Comparison of ENCODE assay signal across 8 cellular contexts in genomic region chr18:77114564-77115391, GRCh38. TPM values are rescaled to one million over a fixed set of nuclear protein-coding genes. Genes with fewer than 3 reads are reported as not detected.
A peak's percentile ranks its signal among the peaks of the same experiment; 100 is the strongest.
DNase-seq lines count a peak whose midpoint lies in the region; ATAC-seq, FAIRE-seq and TF ChIP-seq lines count a peak whose summit lies in the region.

No MANE protein-coding gene starts in this region.

- no TSS peak for BruUV-seq in endothelial cell of umbilical vein (replicated peaks; lab: Mats Ljungman, UMichigan)

- H3K27me3 Mint-ChIP-seq in T-cell (no peaks in the 10 kb centered on the region), naive B cell (no peaks in the 10 kb centered on the region)

- H3K9ac ChIP-seq in endothelial cell of umbilical vein (replicated peaks; ENCODE audit: extremely low read depth, insufficient read depth, low read length) = no peak overlapping the region

- CTCF ChIA-PET in T-cell (lab: Charles Lee) (interaction anchor here in 1 of 2 donors (0.7 to 2.3 kb wide), 3 partner anchors 9 to 22 kb away, joined by 3 to 8 read pairs (median 6); no protein-coding TSS in a partner anchor), endothelial cell of umbilical vein (lab: Charles Lee) (interaction anchor here (0.8 to 2.2 kb wide), 8 partner anchors 11 to 114 kb away, joined by 3 to 13 read pairs (median 4); no protein-coding TSS in a partner anchor)

- H2AFZ ChIP-seq in endothelial cell of umbilical vein (ENCODE audit: low read depth, low read length) = peak overlapping the region; percentile 42

- dilution Hi-C loops in endothelial cell of umbilical vein (cut with MboI; ENCODE audit: extremely low pct_ligation_motif_present, low sequenced_read_pairs) = no loop called here

- H3K27ac ChIP-seq in endothelial cell of umbilical vein (ENCODE audit: insufficient read depth, low read depth, low read length) = peak overlapping the region; percentile 18

- no peaks in the 10 kb centered on the region for H3K36me3 ChIP-seq in endothelial cell of umbilical vein (ENCODE audit: control insufficient read depth in 2 of 2, extremely low read depth in 1 of 2, insufficient read depth in 2 of 2, low read length in 2 of 2)

- peak; percentile 94 for ATAC-seq in HG03139 (IDR thresholded peaks at IDR 0.05; ENCODE audit: unreplicated experiment)
- peak; percentile 32 to 55 (median 46) for ATAC-seq in T-cell (replicated peaks in 1 of 4)
- no peak for ATAC-seq in naive B cell (ENCODE audit: low read depth in 2 of 2)

- no peak for TF ChIP-seq POLR2A in endothelial cell of umbilical vein (IDR thresholded peaks at IDR 0.05; ENCODE audit: low read depth, low read length)

- TF ChIP-seq CTCF in endothelial cell of umbilical vein (IDR thresholded peaks at IDR 0.05; ENCODE audit: extremely low read depth in 1 of 2, insufficient read depth in 1 of 2, low read depth in 1 of 2, low read length in 2 of 2) = no peak

- intact Hi-C loops in endothelial cell of umbilical vein (cut with micrococcal nuclease) = loop anchor here (1.0 kb wide), 1 partner anchor 13 kb away; no protein-coding TSS in a partner anchor

- H3K4me2 ChIP-seq in endothelial cell of umbilical vein (ENCODE audit: insufficient read depth, low read length) = no peak overlapping the region

- H4K20me1 ChIP-seq in endothelial cell of umbilical vein (replicated peaks; ENCODE audit: control insufficient read depth, extremely low read depth, insufficient read depth, low read length) = no peaks in the 10 kb centered on the region

- H3K36me3 Mint-ChIP-seq in T-cell (peaks cover 36% of the 10 kb centered on the region), naive B cell (peaks cover 4 to 9% of the 10 kb centered on the region in 2 donors)

- FAIRE-seq in endothelial cell of umbilical vein (lab: Jason Lieb, UNC) = peak; percentile 83

- H3K4me3 Mint-ChIP-seq in T-cell (peak overlapping the region in 2 of 3 donors; percentile 9 to 54), naive B cell (peak overlapping the region in 2 of 8 donors; percentile 15 to 33)

- H3K4me3 ChIP-seq in endothelial cell of umbilical vein (replicated peaks in 1 of 3; ENCODE audit: insufficient read depth in 1 of 3, low read depth in 1 of 3, low read length in 3 of 3) = no peak overlapping the region

- peaks cover 17% of the 10 kb centered on the region for H3K4me1 ChIP-seq in endothelial cell of umbilical vein (ENCODE audit: control insufficient read depth, extremely low read depth, insufficient read depth, low read length)

- peaks cover 86 to 92% (median 91%) of the 10 kb centered on the region in 3 donors for H3K4me1 Mint-ChIP-seq in T-cell
- peaks cover 54 to 67% (median 66%) of the 10 kb centered on the region in 3 donors for H3K4me1 Mint-ChIP-seq in naive B cell

- POLR2A ChIA-PET in T-cell (lab: Charles Lee) (interaction anchor here (0.6 to 1.3 kb wide), 3 partner anchors 9 to 130 kb away, joined by 3 to 4 read pairs (median 4); no protein-coding TSS in a partner anchor), endothelial cell of umbilical vein (lab: Charles Lee) (no interaction called here)

- H3K79me2 ChIP-seq in endothelial cell of umbilical vein (ENCODE audit: control insufficient read depth, insufficient read depth, low read length) = no peaks in the 10 kb centered on the region

- no peaks in the 10 kb centered on the region for H3K27me3 ChIP-seq in endothelial cell of umbilical vein (ENCODE audit: control insufficient read depth in 2 of 2, insufficient read depth in 2 of 2, low read length in 2 of 2)

- no peaks in the 10 kb centered on the region for H3K9me3 ChIP-seq in endothelial cell of umbilical vein (replicated peaks; ENCODE audit: control insufficient read depth, insufficient read depth, low read length)

- H3K9me3 Mint-ChIP-seq in T-cell = no peaks in the 10 kb centered on the region
- peaks cover 0 to 5% (median 0%) of the 10 kb centered on the region in 7 donors for H3K9me3 Mint-ChIP-seq in naive B cell

- peak overlapping the region; percentile 89 to 90 for H3K27ac Mint-ChIP-seq in T-cell
- peak overlapping the region in 4 of 6 donors; percentile 44 to 87 (median 65) for H3K27ac Mint-ChIP-seq in naive B cell

- H3K9me1 ChIP-seq in endothelial cell of umbilical vein (replicated peaks; ENCODE audit: control insufficient read depth, extremely low read depth, insufficient read depth, low read length) = no peaks in the 10 kb centered on the region

- peak; percentile 1 for DNase-seq in activated naive CD4-positive, alpha-beta T cell treated with Interleukin-2 at 50 U/mL for 16 hours
- no peak for DNase-seq in activated naive CD4-positive, alpha-beta T cell treated with anti-CD3 and anti-CD28 coated beads, Interleukin-2, amount 50 U/mL, for 16 hours
- DNase-seq in T-cell = peak in 11 of 34 experiments; percentile 19 to 62 (median 36)
- peak; percentile 82 for DNase-seq in endothelial cell of umbilical vein (ENCODE audit: low read depth, low spot score)
- DNase-seq in naive B cell = no peak
- no peak for DNase-seq in NCI-H1105 (lab: John Stamatoyannopoulos, UW)
- DNase-seq in superior temporal gyrus (ENCODE audit: extremely low spot score) = no peak

TF ChIP-seq in endothelial cell of umbilical vein, 7 proteins besides CTCF, POLR2A, EP300 and RAD21:
- TF ChIP-seq JUN (IDR thresholded peaks at IDR 0.05; ENCODE audit: borderline replicate concordance, insufficient read depth, insufficient read length, low read depth) (no peak), POLR2AphosphoS5 (IDR thresholded peaks at IDR 0.05; ENCODE audit: insufficient read depth, low read depth, low read length) (peak; percentile 59), GATA2 (IDR thresholded peaks at IDR 0.05; ENCODE audit: insufficient read depth, insufficient read length, low read depth, low read length) (peak; percentile 77), FOS (IDR thresholded peaks at IDR 0.05; ENCODE audit: borderline replicate concordance, insufficient read depth, low read length) (peak; percentile 29), MAX (IDR thresholded peaks at IDR 0.05; ENCODE audit: insufficient read depth, insufficient read length) (peak; percentile 83), MYC (IDR thresholded peaks at IDR 0.05; ENCODE audit: low read depth, low read length) (no peak), EZH2 (IDR thresholded peaks at IDR 0.05; ENCODE audit: borderline replicate concordance, low read depth, low read length, severe bottlenecking) (no peak)

RNA-seq across cellular contexts. Expression of gene MBP, which starts 17.8 kb away (rescaled TPM):
- total RNA-seq in T-cell (100 to 1,000 TPM; 114 to 185 (median 152) TPM), endothelial cell of umbilical vein (1.7 and 4.0 TPM in 2 replicates)
- polyA plus RNA-seq in endothelial cell of umbilical vein (2.0 and 2.3 TPM in 2 replicates), naive B cell (ENCODE audit: low read depth in 6 of 6) (10 to 100 TPM; 35.4 to 69.2 (median 66.6) TPM)
- 1.8 TPM in 2 replicates for polyA plus RNA-seq in endothelial cell of umbilical vein (2011; cell fraction: cytosol; rRNA removed)
- polyA plus RNA-seq in endothelial cell of umbilical vein (2011; cell fraction: nucleus; rRNA removed) = 3.1 and 3.2 TPM in 2 replicates
- 4.0 and 4.3 TPM in 2 replicates for polyA plus RNA-seq in endothelial cell of umbilical vein (2012)
- polyA minus RNA-seq in endothelial cell of umbilical vein = 2.4 and 4.9 TPM in 2 replicates
- 17.2 TPM for polyA minus RNA-seq in endothelial cell of umbilical vein (2011; cell fraction: cytosol; rRNA and poly(A)+ RNA removed)
- 5.4 and 6.6 TPM in 2 replicates for polyA minus RNA-seq in endothelial cell of umbilical vein (2011; cell fraction: nucleus; rRNA and poly(A)+ RNA removed)

Comparison
In these comparisons a context has a peak if more than half of its experiments do, and no peak if none do; other contexts are left out.
1. DNase-seq: peak in activated naive CD4-positive, alpha-beta T cell treated with Interleukin-2 at 50 U/mL for 16 hours (single experiment) and endothelial cell of umbilical vein (single experiment); none in activated naive CD4-positive, alpha-beta T cell treated with anti-CD3 and anti-CD28 coated beads, Interleukin-2, amount 50 U/mL, for 16 hours (single experiment), naive B cell (single experiment), NCI-H1105 (single experiment) and superior temporal gyrus (single experiment).
2. ATAC-seq: peak in HG03139 (single experiment) and T-cell (4 of 4); none in naive B cell (0 of 2).
3. RNA of gene MBP, which starts 17.8 kb away (total RNA-seq): 114 to 185 TPM in T-cell; 1.7 to 4.0 TPM in endothelial cell of umbilical vein; every median in the first group is over 10 times any median in the second.